ENCODE assay signal across 8 cellular contexts in genomic region chr10:3782456-3783312, GRCh38. TPM values are rescaled to one million over a fixed set of nuclear protein-coding genes. Genes with fewer than 3 reads are reported as not detected.
DNase-seq lines count a peak whose midpoint lies in the region; ATAC-seq and TF ChIP-seq lines count a peak whose summit lies in the region.

No MANE protein-coding gene starts in this region.

- peak overlapping the region; percentile 85 for H3K4me3 ChIP-seq in cardiac muscle cell

- CTCF ChIA-PET in RWPE1 (lab: Yijun Ruan, JAX), result interaction anchor here (0.6 to 1.3 kb wide), 3 partner anchors 306 to 874 kb away, joined by 3 to 5 read pairs (median 4); no protein-coding TSS in a partner anchor

- H3K36me3 ChIP-seq in ES-I3 (ENCODE audit: insufficient read depth, low read length) (peaks cover 42% of the 10 kb centered on the region), cardiac muscle cell (peaks cover 18% of the 10 kb centered on the region)

- TF ChIP-seq CTCF in RWPE1 (conservative IDR thresholded peaks at IDR 0.05; ENCODE audit: low read depth) (no peak), cardiac muscle cell (IDR thresholded peaks at IDR 0.05; ENCODE audit: low read depth, low read length) (no peak), omental fat pad (IDR thresholded peaks at IDR 0.05) (no peak)

- DNase-seq in RWPE1 (ENCODE audit: low spot score) (no peak), amygdala (lab: John Stamatoyannopoulos, UW) (peak in 38 of 56 donors; percentile 23 to 79 (median 56)), cardiac muscle cell (ENCODE audit: low read depth in 1 of 2, low spot score in 1 of 2) (peak; percentile 43 to 97), omental fat pad (ENCODE audit: low spot score) (no peak), NCI-H2107 (lab: John Stamatoyannopoulos, UW) (no peak)

- no peaks in the 10 kb centered on the region for H3K9me3 ChIP-seq in ES-I3 (ENCODE audit: control insufficient read depth, insufficient read depth, low read length)
- no peaks in the 10 kb centered on the region for H3K9me3 ChIP-seq in cardiac muscle cell (ENCODE audit: low read depth)

- H3K9ac ChIP-seq in ES-I3 (ENCODE audit: low read depth, low read length), result peak overlapping the region; percentile 95

- ATAC-seq in HG03135 (IDR thresholded peaks at IDR 0.05; ENCODE audit: unreplicated experiment), result peak; percentile 18
- peak; percentile 19 for ATAC-seq in omental fat pad (ENCODE audit: low FRiP score)
- ATAC-seq in GM19324 (IDR thresholded peaks at IDR 0.05; ENCODE audit: low FRiP score, unreplicated experiment), result no peak

- POLR2A ChIA-PET in RWPE1 (lab: Yijun Ruan, JAX; ENCODE audit: low non-redundant PET), result no interaction called here

- H3K27ac ChIP-seq in RWPE1, result peak overlapping the region; percentile 99
- H3K27ac ChIP-seq in cardiac muscle cell, result peak overlapping the region; percentile 92

- no peaks in the 10 kb centered on the region for H3K27me3 ChIP-seq in cardiac muscle cell

- peaks cover 26% of the 10 kb centered on the region for H3K4me1 ChIP-seq in ES-I3 (ENCODE audit: insufficient read depth, low read length)
- peaks cover 19% of the 10 kb centered on the region for H3K4me1 ChIP-seq in cardiac muscle cell (ENCODE audit: low read depth)

RNA-seq across cellular contexts. Expression of gene KLF6, which starts 2.3 kb away (rescaled TPM):
- 8.4 and 10.6 TPM in 2 replicates for total RNA-seq in cardiac muscle cell
- polyA plus RNA-seq in cardiac muscle cell, result 29.8 and 40.3 TPM in 2 replicates
- 100 to 1,000 TPM; 185 to 404 (median 276) TPM for total RNA-seq in omental fat pad

Comparison
In these comparisons a context has a peak if more than half of its experiments do, and no peak if none do; other contexts are left out.
1. DNase-seq: peak in amygdala (38 of 56) and cardiac muscle cell (2 of 2); none in RWPE1 (single experiment), omental fat pad (single experiment) and NCI-H2107 (single experiment).
2. RNA of gene KLF6, which starts 2.3 kb away (total RNA-seq): 185 to 404 TPM in omental fat pad; 8.4 to 10.6 TPM in cardiac muscle cell; every median in the first group is over 10 times any median in the second.